In genomic region chr22:35264986-35265385, GRCh38 we compare ENCODE assay signal across 14 cellular contexts.
"Had no signal": no experiment of that assay in that cellular context is flagged by ENCODE, and none has a peak within 500 bp of the region (broad histone marks: within the 10 kb centered on the region; RNA-seq: fewer than 3 reads in every experiment).

No MANE protein-coding gene starts in this region.

- H3K27me3 Mint-ChIP-seq: naive thymus-derived CD8-positive, alpha-beta T cell; stimulated activated naive B cell treated with anti-CD40 and anti-IgM and Interleukin-4, amounts not matched to agents 10 μg/mL and 1 μg/mL and 100 μg/mL, for 72 hours; T-cell had no signal

- DNase-seq: activated gamma-delta T cell; activated T-cell treated with anti-CD3 and anti-CD28 coated beads, Interleukin-2, amount 50 U/mL, for 48 hours; foreskin fibroblast; lower lobe of right lung; naive thymus-derived CD8-positive, alpha-beta T cell; sigmoid colon; stimulated activated CD4-positive, alpha-beta T cell treated with anti-CD3 and anti-CD28 coated beads, Interleukin-15, amount 100 ng/mL, for 24 hours; stimulated activated naive B cell treated with anti-CD40 and anti-IgM and Interleukin-4, amounts not matched to agents 10 μg/mL and 1 μg/mL and 100 μg/mL, for 72 hours; T-cell; testis; trophoblast cell; uterus had no signal

- H3K27ac Mint-ChIP-seq: T-cell had no signal

- ATAC-seq: left lobe of liver; lower lobe of right lung; naive thymus-derived CD8-positive, alpha-beta T cell; stimulated activated naive B cell treated with anti-CD40 and anti-IgM and Interleukin-4, amounts not matched to agents 10 μg/mL and 1 μg/mL and 100 μg/mL, for 72 hours; T-cell had no signal

- H3K9me3 Mint-ChIP-seq: naive thymus-derived CD8-positive, alpha-beta T cell; stimulated activated naive B cell treated with anti-CD40 and anti-IgM and Interleukin-4, amounts not matched to agents 10 μg/mL and 1 μg/mL and 100 μg/mL, for 72 hours; T-cell had no signal

- H3K9me3 ChIP-seq: lower lobe of right lung, sigmoid colon, testis, uterus had no signal

- H3K4me3 Mint-ChIP-seq: stimulated activated naive B cell treated with anti-CD40 and anti-IgM and Interleukin-4, amounts not matched to agents 10 μg/mL and 1 μg/mL and 100 μg/mL, for 72 hours; T-cell had no signal

- H3K27ac ChIP-seq: cardiac muscle cell, lower lobe of right lung, sigmoid colon, testis, uterus had no signal
